Comparison of ENCODE assay signal across 13 cellular contexts in genomic region chr11:33557201-33557600, GRCh38.
DNase-seq lines count a peak whose midpoint lies in the region; ATAC-seq and TF ChIP-seq lines count a peak whose summit lies in the region.
"Had no signal": no experiment of that assay in that cellular context is flagged by ENCODE, and none has a peak within 500 bp of the region (broad histone marks: within the 10 kb centered on the region; RNA-seq: fewer than 3 reads in every experiment).

No MANE protein-coding gene starts in this region.

- peak; percentile 71 for DNase-seq in AG04449 (ENCODE audit: low read depth, low spot score)
- peak; percentile 72 for DNase-seq in HS-5 (ENCODE audit: low read depth)
- DNase-seq in amniotic epithelial cell (ENCODE audit: low read depth): peak; percentile 39
- DNase-seq in foreskin keratinocyte: peak; percentile 95 to 97
- no peak for DNase-seq in SKM-1 (lab: John Stamatoyannopoulos, UW; ENCODE audit: unreplicated experiment)
- DNase-seq in NCI-H1694 treated with DMSO at 0.1 percent for 48 hours (lab: John Stamatoyannopoulos, UW): no peak
- DNase-seq in NCI-H2029 (lab: John Stamatoyannopoulos, UW): no peak
- DNase-seq in LoVo (ENCODE audit: low spot score): no peak
- DNase-seq: 8988T; activated CD4-positive, alpha-beta T cell treated with anti-CD3 and anti-CD28 coated beads for 36 hours; activated T-cell treated with anti-CD3 and anti-CD28 coated beads, Interleukin-2, amount 50 U/mL, for 4 hours; NCI-H2107 had no signal

- H3K27ac ChIP-seq in foreskin keratinocyte: no peak overlapping the region

- H3K4me3 ChIP-seq in AG04449 (ENCODE audit: low read depth, low read length): no peak overlapping the region
- H3K4me3 ChIP-seq: skin epidermis had no signal

- ATAC-seq in foreskin keratinocyte: peak; percentile 89
- ATAC-seq: activated CD4-positive, alpha-beta T cell treated with anti-CD3 and anti-CD28 coated beads for 36 hours; activated T-cell treated with anti-CD3 and anti-CD28 coated beads, Interleukin-2, amount 50 U/mL, for 4 hours had no signal

- CTCF ChIA-PET in AG04449 (lab: Yijun Ruan, JAX): no interaction called here

- POLR2A ChIA-PET in AG04449 (lab: Yijun Ruan, JAX): no interaction called here

- H3K4me1 ChIP-seq in foreskin keratinocyte: peaks cover 33% of the 10 kb centered on the region

- no peak for TF ChIP-seq CTCF in AG04449 (IDR thresholded peaks at IDR 0.05; ENCODE audit: insufficient read depth, low read length, missing control alignments)
- no peak for TF ChIP-seq CTCF in foreskin keratinocyte (conservative IDR thresholded peaks at IDR 0.05)

- no peaks in the 10 kb centered on the region for H3K27me3 ChIP-seq in foreskin keratinocyte

Comparison
In these comparisons a context has a peak if more than half of its experiments do, and no peak if none do; other contexts are left out.
1. DNase-seq: peak in AG04449 (single experiment), HS-5 (single experiment), amniotic epithelial cell (single experiment) and foreskin keratinocyte (2 of 2); none in SKM-1 (single experiment), NCI-H1694 treated with DMSO at 0.1 percent for 48 hours (single experiment), NCI-H2029 (single experiment) and LoVo (single experiment).